ENCODE assay signal across 8 cellular contexts in genomic region chr1:164660415-164661174, GRCh38.
DNase-seq lines count a peak whose midpoint lies in the region; ATAC-seq and TF ChIP-seq lines count a peak whose summit lies in the region.

No MANE protein-coding gene starts in this region.

- no peaks in the 10 kb centered on the region for H3K9me3 ChIP-seq in adrenal gland (replicated peaks in 1 of 3)

- no peak overlapping the region for H3K4me3 Mint-ChIP-seq in effector memory CD8-positive, alpha-beta T cell
- no peak overlapping the region for H3K4me3 Mint-ChIP-seq in stimulated activated naive CD8-positive, alpha-beta T cell treated with anti-CD3 and anti-CD28 coated beads, Interleukin-15, amount 100 ng/mL, for 72 hours

- H3K4me1 ChIP-seq in adrenal gland (replicated peaks in 1 of 2): peaks cover 0 to 29% of the 10 kb centered on the region in 2 donors

- H3K36me3 ChIP-seq in adrenal gland (replicated peaks in 1 of 2): no peaks in the 10 kb centered on the region

- 59 to 71% (median 62%) methylated on average over 2 of the region's 2 CpGs for WGBS in adrenal gland, 4 donors

- peaks cover 0 to 8% of the 10 kb centered on the region in 2 donors for H3K9me3 Mint-ChIP-seq in effector memory CD8-positive, alpha-beta T cell
- no peaks in the 10 kb centered on the region for H3K9me3 Mint-ChIP-seq in stimulated activated naive CD8-positive, alpha-beta T cell treated with anti-CD3 and anti-CD28 coated beads, Interleukin-15, amount 100 ng/mL, for 72 hours

- no peak overlapping the region for H3K27ac Mint-ChIP-seq in effector memory CD8-positive, alpha-beta T cell
- no peak overlapping the region for H3K27ac Mint-ChIP-seq in stimulated activated naive CD8-positive, alpha-beta T cell treated with anti-CD3 and anti-CD28 coated beads, Interleukin-15, amount 100 ng/mL, for 72 hours

- H3K27me3 ChIP-seq in adrenal gland: no peaks in the 10 kb centered on the region

- TF ChIP-seq POLR2A in NB4 (IDR thresholded peaks at IDR 0.05; ENCODE audit: extremely low read depth, insufficient read length) (no peak), adrenal gland (IDR thresholded peaks at IDR 0.05) (no peak)

- no peak overlapping the region for H3K27ac ChIP-seq in adrenal gland

- H3K36me3 Mint-ChIP-seq in effector memory CD8-positive, alpha-beta T cell (ENCODE audit: insufficient read depth): no peaks in the 10 kb centered on the region

- no peaks in the 10 kb centered on the region for H3K27me3 Mint-ChIP-seq in effector memory CD8-positive, alpha-beta T cell
- H3K27me3 Mint-ChIP-seq in stimulated activated naive CD8-positive, alpha-beta T cell treated with anti-CD3 and anti-CD28 coated beads, Interleukin-15, amount 100 ng/mL, for 72 hours: no peaks in the 10 kb centered on the region

- peak; percentile 78 for ATAC-seq in GM21619 (IDR thresholded peaks at IDR 0.05; ENCODE audit: unreplicated experiment)
- peak; percentile 95 for ATAC-seq in effector memory CD8-positive, alpha-beta T cell (replicated peaks)
- peak; percentile 95 for ATAC-seq in stimulated activated naive CD8-positive, alpha-beta T cell treated with anti-CD3 and anti-CD28 coated beads, Interleukin-15, amount 100 ng/mL, for 72 hours
- ATAC-seq in GM21360 (IDR thresholded peaks at IDR 0.05; ENCODE audit: unreplicated experiment): no peak

- DNase-seq in GF-D8 (lab: John Stamatoyannopoulos, UW): peak; percentile 57
- DNase-seq in NB4 (ENCODE audit: low read depth): peak; percentile 82
- peak in 1 of 3 experiments; percentile 15 for DNase-seq in effector memory CD8-positive, alpha-beta T cell
- peak; percentile 8 to 16 for DNase-seq in stimulated activated naive CD8-positive, alpha-beta T cell treated with anti-CD3 and anti-CD28 coated beads, Interleukin-15, amount 100 ng/mL, for 72 hours
- DNase-seq in adrenal gland: no peak
- DNase-seq in NCI-H748 (lab: John Stamatoyannopoulos, UW; ENCODE audit: unreplicated experiment): no peak

- intact Hi-C loops in adrenal gland (cut with DNase I): no loop called here

- peaks cover 4 to 8% of the 10 kb centered on the region in 2 donors for H3K4me1 Mint-ChIP-seq in effector memory CD8-positive, alpha-beta T cell (ENCODE audit: low read depth in 2 of 2)
- peaks cover 19% of the 10 kb centered on the region for H3K4me1 Mint-ChIP-seq in stimulated activated naive CD8-positive, alpha-beta T cell treated with anti-CD3 and anti-CD28 coated beads, Interleukin-15, amount 100 ng/mL, for 72 hours

- TF ChIP-seq CTCF in NB4 (IDR thresholded peaks at IDR 0.05; ENCODE audit: low read depth, low read length) (no peak), adrenal gland (IDR thresholded peaks at IDR 0.05) (no peak)

- H3K4me3 ChIP-seq in NB4 (ENCODE audit: low read depth, low read length) (no peak overlapping the region), adrenal gland (no peak overlapping the region)

Comparison
In these comparisons a context has a peak if more than half of its experiments do, and no peak if none do; other contexts are left out.
1. DNase-seq: peak in GF-D8 (single experiment), NB4 (single experiment) and stimulated activated naive CD8-positive, alpha-beta T cell treated with anti-CD3 and anti-CD28 coated beads, Interleukin-15, amount 100 ng/mL, for 72 hours (2 of 2); none in adrenal gland (0 of 7) and NCI-H748 (single experiment).